18 cellular contexts compared by ENCODE assay signal in the genomic region with DNA sequence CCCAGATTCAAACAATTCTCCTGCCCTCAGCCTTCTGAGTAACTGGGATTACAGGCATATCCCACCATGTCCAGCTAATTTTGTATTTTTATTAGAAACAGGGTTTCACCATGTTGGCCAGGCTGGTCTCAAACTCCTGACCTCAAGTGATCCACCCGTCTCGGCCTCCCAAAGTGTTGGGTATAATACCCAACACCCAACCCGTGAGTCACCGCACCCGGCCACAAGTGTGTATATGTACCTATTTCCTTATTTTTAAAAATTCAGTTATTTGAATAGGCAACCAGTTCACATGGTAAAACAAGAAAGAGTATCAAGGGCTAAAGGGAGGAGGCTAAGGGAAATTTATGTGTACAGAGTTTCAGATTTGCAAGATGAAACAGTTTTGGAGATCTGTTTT. TPM values are rescaled to one million over a fixed set of nuclear protein-coding genes. Genes with fewer than 3 reads are reported as not detected.
DNase-seq lines count a peak whose midpoint lies in the region; ATAC-seq lines count a peak whose summit lies in the region.
"Had no signal": no experiment of that assay in that cellular context is flagged by ENCODE, and none has a peak within 500 bp of the region (broad histone marks: within the 10 kb centered on the region; RNA-seq: fewer than 3 reads in every experiment).

No MANE protein-coding gene starts in this region.

- no peak overlapping the region for H4K8ac ChIP-seq in mesendoderm (ENCODE audit: low read depth, low read length)

- no peak overlapping the region for H3K23ac ChIP-seq in mesendoderm (ENCODE audit: low read length)

- H3K27me3 Mint-ChIP-seq in activated CD4-positive, alpha-beta T cell treated with anti-CD3 and anti-CD28 coated beads, Interleukin-2, amount 10 ng/mL, durations not matched to agents 24 days and 14 days, result no peaks in the 10 kb centered on the region

- H3K4me2 ChIP-seq in mesendoderm (ENCODE audit: low read length), result no peak overlapping the region
- H3K4me2 ChIP-seq: BLaER1 had no signal

- no peak overlapping the region for H2BK120ac ChIP-seq in mesendoderm (ENCODE audit: low read depth, low read length)

- no peak overlapping the region for H4K5ac ChIP-seq in mesendoderm (ENCODE audit: low read length)

- no peak overlapping the region for H3K56ac ChIP-seq in mesendoderm (ENCODE audit: low read length)

- H3K79me1 ChIP-seq in mesendoderm (ENCODE audit: low read length), result peaks cover 4% of the 10 kb centered on the region

- no peak overlapping the region for H3K18ac ChIP-seq in mesendoderm (ENCODE audit: low read length)

- intact Hi-C loops in activated CD4-positive, alpha-beta T cell treated with anti-CD3 and anti-CD28 coated beads, Interleukin-2, amount 10 ng/mL, durations not matched to agents 24 days and 14 days (cut with micrococcal nuclease), result no loop called here

- H3K27ac Mint-ChIP-seq in activated CD4-positive, alpha-beta T cell treated with anti-CD3 and anti-CD28 coated beads, Interleukin-2, amount 10 ng/mL, durations not matched to agents 24 days and 14 days, result peak overlapping the region; percentile 29
- H3K27ac Mint-ChIP-seq in stimulated activated effector memory CD8-positive, alpha-beta T cell treated with anti-CD3 and anti-CD28 coated beads, Interleukin-12 subunit alpha, Interleukin-12 subunit beta, amount 100 ng/mL, for 72 hours, result peak overlapping the region; percentile 64

- H2BK15ac ChIP-seq in mesendoderm (replicated peaks; ENCODE audit: low read depth), result no peak overlapping the region

- no peak overlapping the region for H3K4ac ChIP-seq in mesendoderm (ENCODE audit: low read depth, low read length)

- H3K9me3 Mint-ChIP-seq in activated CD4-positive, alpha-beta T cell treated with anti-CD3 and anti-CD28 coated beads, Interleukin-2, amount 10 ng/mL, durations not matched to agents 24 days and 14 days, result no peaks in the 10 kb centered on the region
- H3K9me3 Mint-ChIP-seq in stimulated activated effector memory CD8-positive, alpha-beta T cell treated with anti-CD3 and anti-CD28 coated beads, Interleukin-12 subunit alpha, Interleukin-12 subunit beta, amount 100 ng/mL, for 72 hours, result no peaks in the 10 kb centered on the region

- peak; percentile 32 for ATAC-seq in GM21360 (IDR thresholded peaks at IDR 0.05; ENCODE audit: unreplicated experiment)
- no peak for ATAC-seq in stimulated activated effector memory CD8-positive, alpha-beta T cell treated with anti-CD3 and anti-CD28 coated beads, Interleukin-12 subunit alpha, Interleukin-12 subunit beta, amount 100 ng/mL, for 72 hours
- no peak for ATAC-seq in GM19395 (IDR thresholded peaks at IDR 0.05; ENCODE audit: unreplicated experiment)

- peaks cover 14% of the 10 kb centered on the region for H3K4me1 Mint-ChIP-seq in activated CD4-positive, alpha-beta T cell treated with anti-CD3 and anti-CD28 coated beads, Interleukin-2, amount 10 ng/mL, durations not matched to agents 24 days and 14 days
- peaks cover 18% of the 10 kb centered on the region for H3K4me1 Mint-ChIP-seq in stimulated activated effector memory CD8-positive, alpha-beta T cell treated with anti-CD3 and anti-CD28 coated beads, Interleukin-12 subunit alpha, Interleukin-12 subunit beta, amount 100 ng/mL, for 72 hours

- no peak overlapping the region for H3K4me3 ChIP-seq in mesendoderm (ENCODE audit: low read length)
- H3K4me3 ChIP-seq: BLaER1, K562, SJSA1 had no signal

- H3K36me3 Mint-ChIP-seq in activated CD4-positive, alpha-beta T cell treated with anti-CD3 and anti-CD28 coated beads, Interleukin-2, amount 10 ng/mL, durations not matched to agents 24 days and 14 days (ENCODE audit: low read depth), result peaks cover 44% of the 10 kb centered on the region
- peaks cover 98% of the 10 kb centered on the region for H3K36me3 Mint-ChIP-seq in stimulated activated effector memory CD8-positive, alpha-beta T cell treated with anti-CD3 and anti-CD28 coated beads, Interleukin-12 subunit alpha, Interleukin-12 subunit beta, amount 100 ng/mL, for 72 hours

- DNase-seq in activated CD4-positive, alpha-beta T cell treated with anti-CD3 and anti-CD28 coated beads, Interleukin-2, amount 10 ng/mL, durations not matched to agents 24 days and 14 days, result no peak
- no peak for DNase-seq in activated CD4-positive, alpha-beta T cell treated with anti-CD3 and anti-CD28 coated beads, Interleukin-2, amount 50 U/mL, for 48 hours
- DNase-seq in MV-4-11 (lab: John Stamatoyannopoulos, UW) (peak; percentile 69), midbrain (lab: John Stamatoyannopoulos, UW) (no peak), mesendoderm (no peak)
- no peak for DNase-seq in stimulated activated effector memory CD8-positive, alpha-beta T cell treated with anti-CD3 and anti-CD28 coated beads, Interleukin-12 subunit alpha, Interleukin-12 subunit beta, amount 100 ng/mL, for 72 hours (ENCODE audit: low spot score in 2 of 2)
- DNase-seq: 8988T, EL, GOT3, NCI-H1417 treated with DMSO at 0.1 percent for 48 hours, NCI-H2029, NCI-H510A treated with DMSO at 0.1 percent for 48 hours, OCI-M1 had no signal

- no peaks in the 10 kb centered on the region for H3K36me3 ChIP-seq in mesendoderm (ENCODE audit: control insufficient read depth, insufficient read depth, low read length)

- H3K27me3 ChIP-seq in mesendoderm (ENCODE audit: insufficient read depth, low read length, poor library complexity), result no peaks in the 10 kb centered on the region
- H3K27me3 ChIP-seq: BLaER1, SJSA1 had no signal

- no peak overlapping the region for H3K27ac ChIP-seq in mesendoderm (ENCODE audit: low read depth, low read length)
- H3K27ac ChIP-seq: BLaER1, SJSA1 had no signal

- H2BK5ac ChIP-seq in mesendoderm (ENCODE audit: low read length), result no peak overlapping the region

- peaks cover 14% of the 10 kb centered on the region for H3K79me2 ChIP-seq in mesendoderm (ENCODE audit: control insufficient read depth, insufficient read depth, low read length)

- no CpG with 5 or more reads among the region's 5 CpGs for WGBS in mesendoderm (ENCODE audit: extremely low coverage, insufficient coverage, low lambda C conversion rate)

- H3K4me1 ChIP-seq in mesendoderm (ENCODE audit: control insufficient read depth, low read depth, low read length), result no peaks in the 10 kb centered on the region
- H3K4me1 ChIP-seq: BLaER1 had no signal

- H3K9ac ChIP-seq in mesendoderm (ENCODE audit: low read length), result no peak overlapping the region
- H3K9ac ChIP-seq: BLaER1 had no signal

- no peak overlapping the region for H2AK5ac ChIP-seq in mesendoderm (ENCODE audit: low read length)

- no peak overlapping the region for H3K4me3 Mint-ChIP-seq in activated CD4-positive, alpha-beta T cell treated with anti-CD3 and anti-CD28 coated beads, Interleukin-2, amount 10 ng/mL, durations not matched to agents 24 days and 14 days
- no peak overlapping the region for H3K4me3 Mint-ChIP-seq in stimulated activated effector memory CD8-positive, alpha-beta T cell treated with anti-CD3 and anti-CD28 coated beads, Interleukin-12 subunit alpha, Interleukin-12 subunit beta, amount 100 ng/mL, for 72 hours

RNA-seq across cellular contexts. Expression of a gene that starts 13.4 kb away (rescaled TPM):
- total RNA-seq in activated CD4-positive, alpha-beta T cell treated with anti-CD3 and anti-CD28 coated beads, Interleukin-2, amount 10 ng/mL, durations not matched to agents 24 days and 14 days, result 50.2 and 51.7 TPM in 2 replicates
- polyA plus RNA-seq in mesendoderm (2013, experiment 1 of 2), result 66.5 TPM
- polyA plus RNA-seq in mesendoderm (2013, experiment 2 of 2), result 68.7 TPM

RNA-seq across cellular contexts. Expression of a gene that starts 19.2 kb away (rescaled TPM):
- 1.3 and 1.9 TPM in 2 replicates for total RNA-seq in activated CD4-positive, alpha-beta T cell treated with anti-CD3 and anti-CD28 coated beads, Interleukin-2, amount 10 ng/mL, durations not matched to agents 24 days and 14 days
- polyA plus RNA-seq in mesendoderm (2013, experiment 1 of 2), result 120 TPM
- polyA plus RNA-seq in mesendoderm (2013, experiment 2 of 2), result 119 TPM
